In genomic region chr14:92465353-92466067, GRCh38 we compare ENCODE assay signal across 12 cellular contexts.
"Had no signal": no experiment of that assay in that cellular context is flagged by ENCODE, and none has a peak within 500 bp of the region (broad histone marks: within the 10 kb centered on the region; RNA-seq: fewer than 3 reads in every experiment).

No MANE protein-coding gene starts in this region.

- DNase-seq: activated CD4-positive, alpha-beta T cell treated with anti-CD3 and anti-CD28 coated beads for 1 hour; activated CD4-positive, alpha-beta T cell treated with anti-CD3 and anti-CD28 coated beads, Interleukin-2, amount 50 U/mL, for 48 hours; activated naive CD4-positive, alpha-beta T cell treated with Interleukin-2 at 50 U/mL for 16 hours; activated naive CD8-positive, alpha-beta T cell treated with anti-CD3 and anti-CD28 coated beads, Interleukin-2, amount 50 U/mL, for 24 hours; gastrocnemius medialis; hippocampal formation; nucleus accumbens; right lobe of liver; stimulated activated CD4-positive, alpha-beta T cell treated with anti-CD3 and anti-CD28 coated beads, Interleukin-12 subunit alpha, Interleukin-12 subunit beta, amount 100 ng/mL, for 4 hours; stimulated activated CD4-positive, alpha-beta T cell treated with anti-CD3 and anti-CD28 coated beads, Interleukin-2, amount 100 ng/mL, for 48 hours had no signal

- H3K9me3 ChIP-seq: gastrocnemius medialis, right lobe of liver had no signal

- H3K36me3 ChIP-seq: cardiac muscle cell, gastrocnemius medialis, right lobe of liver had no signal

- H3K27ac ChIP-seq: cardiac muscle cell, gastrocnemius medialis, right lobe of liver had no signal

- H3K27me3 ChIP-seq: cardiac muscle cell, gastrocnemius medialis, right lobe of liver had no signal

- ATAC-seq: activated naive CD8-positive, alpha-beta T cell treated with anti-CD3 and anti-CD28 coated beads, Interleukin-2, amount 50 U/mL, for 24 hours; gastrocnemius medialis; naive thymus-derived CD4-positive, alpha-beta T cell had no signal

- H3K4me3 ChIP-seq: cardiac muscle cell, gastrocnemius medialis, right lobe of liver had no signal
